In the genomic region with DNA sequence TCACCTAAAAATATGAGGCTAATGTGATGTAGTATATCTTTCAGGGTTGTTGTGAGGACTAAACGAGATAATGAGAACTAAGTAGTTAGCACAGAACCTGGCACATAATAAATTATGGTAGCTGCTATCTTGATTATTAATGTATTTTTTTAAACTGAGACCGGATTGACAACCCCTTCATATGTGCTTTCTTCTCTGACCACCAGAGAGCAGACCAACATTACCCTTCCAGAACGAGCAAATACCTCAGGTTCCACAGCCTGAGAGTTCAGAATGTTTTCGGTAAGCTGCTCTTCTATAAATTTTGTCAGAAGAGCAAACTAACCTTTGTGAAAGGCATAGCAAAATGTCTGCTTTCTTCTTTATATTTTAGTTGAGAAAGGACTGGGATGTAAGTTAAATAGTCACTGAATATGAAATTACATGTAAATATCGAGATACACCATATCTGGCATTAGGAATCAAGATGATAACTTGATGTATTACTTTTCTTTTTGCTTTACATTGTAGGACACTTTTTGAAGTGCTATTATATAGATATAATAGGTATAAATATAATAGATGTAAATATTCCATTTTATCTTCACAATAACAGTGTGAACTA, we compare ENCODE assay signal across 8 cellular contexts. TPM values are rescaled to one million over a fixed set of nuclear protein-coding genes. Genes with fewer than 3 reads are reported as not detected.
DNase-seq lines count a peak whose midpoint lies in the region; ATAC-seq and TF ChIP-seq lines count a peak whose summit lies in the region.

No MANE protein-coding gene starts in this region.

- DNase-seq in Caki2 (ENCODE audit: low read depth) (peak; percentile 30), GM13977 (ENCODE audit: low spot score) (no peak), NB4 (ENCODE audit: low read depth) (peak; percentile 64), glomerular endothelial cell (ENCODE audit: extremely low read depth, low read depth, low spot score) (peak; percentile 56)
- peak; percentile 54 for DNase-seq in activated CD8-positive, alpha-beta T cell treated with anti-CD3 and anti-CD28 coated beads for 36 hours
- no peak for DNase-seq in stimulated activated effector memory CD8-positive, alpha-beta T cell treated with anti-CD3 and anti-CD28 coated beads, Interleukin-12 subunit alpha, Interleukin-12 subunit beta, amount 100 ng/mL, for 72 hours (ENCODE audit: low spot score in 2 of 2)
- no peak for DNase-seq in activated T-helper 1 cell treated with anti-CD3 and anti-CD28 coated beads, Interleukin-12 subunit alpha, Interleukin-12 subunit beta, Interleukin-2, Interleukin-4 antibody, amounts not matched to agents 30 ng/mL and 10 ng/mL and 1 ng/mL, durations not matched to agents 14 hours and 24 hours and 36 hours (ENCODE audit: low spot score)

- CTCF ChIA-PET in activated CD8-positive, alpha-beta T cell treated with anti-CD3 and anti-CD28 coated beads for 36 hours (lab: Charles Lee): interaction anchor here (0.6 to 7.2 kb wide), 45 partner anchors 9 to 537 kb away, joined by 3 to 109 read pairs (median 6); partner anchors contain the start of genes AGBL3, AKR1B1, BPGM and CYREN

- no peak overlapping the region for H3K27ac Mint-ChIP-seq in activated CD8-positive, alpha-beta T cell treated with anti-CD3 and anti-CD28 coated beads for 36 hours
- no peak overlapping the region for H3K27ac Mint-ChIP-seq in stimulated activated effector memory CD8-positive, alpha-beta T cell treated with anti-CD3 and anti-CD28 coated beads, Interleukin-12 subunit alpha, Interleukin-12 subunit beta, amount 100 ng/mL, for 72 hours
- no peak overlapping the region for H3K27ac Mint-ChIP-seq in activated T-helper 1 cell treated with anti-CD3 and anti-CD28 coated beads, Interleukin-12 subunit alpha, Interleukin-12 subunit beta, Interleukin-2, Interleukin-4 antibody, amounts not matched to agents 30 ng/mL and 10 ng/mL and 1 ng/mL, durations not matched to agents 14 hours and 24 hours and 36 hours

- POLR2A ChIA-PET in activated CD8-positive, alpha-beta T cell treated with anti-CD3 and anti-CD28 coated beads for 36 hours (lab: Charles Lee): interaction anchor here (1.6 kb wide), 1 partner anchor 15 kb away, joined by 6 read pairs; no protein-coding TSS in a partner anchor

- no peak overlapping the region for H3K4me3 Mint-ChIP-seq in activated CD8-positive, alpha-beta T cell treated with anti-CD3 and anti-CD28 coated beads for 36 hours
- H3K4me3 Mint-ChIP-seq in stimulated activated effector memory CD8-positive, alpha-beta T cell treated with anti-CD3 and anti-CD28 coated beads, Interleukin-12 subunit alpha, Interleukin-12 subunit beta, amount 100 ng/mL, for 72 hours: no peak overlapping the region
- H3K4me3 Mint-ChIP-seq in activated T-helper 1 cell treated with anti-CD3 and anti-CD28 coated beads, Interleukin-12 subunit alpha, Interleukin-12 subunit beta, Interleukin-2, Interleukin-4 antibody, amounts not matched to agents 30 ng/mL and 10 ng/mL and 1 ng/mL, durations not matched to agents 14 hours and 24 hours and 36 hours: no peak overlapping the region

- in situ Hi-C loops in Caki2 (cut with HindIII; ENCODE audit: low pct_unique_long_range_greater_than_20kb, low sequenced_read_pairs): no loop called here
- in situ Hi-C loops in GM13977 (cut with MboI; ENCODE audit: low pct_unique_long_range_greater_than_20kb, low sequenced_read_pairs, unreplicated experiment): loop anchor here (10.0 kb wide), 1 partner anchor 312 kb away; no protein-coding TSS in a partner anchor

- no peaks in the 10 kb centered on the region for H3K9me3 Mint-ChIP-seq in activated CD8-positive, alpha-beta T cell treated with anti-CD3 and anti-CD28 coated beads for 36 hours
- peaks cover 4% of the 10 kb centered on the region for H3K9me3 Mint-ChIP-seq in stimulated activated effector memory CD8-positive, alpha-beta T cell treated with anti-CD3 and anti-CD28 coated beads, Interleukin-12 subunit alpha, Interleukin-12 subunit beta, amount 100 ng/mL, for 72 hours
- peaks cover 6% of the 10 kb centered on the region for H3K9me3 Mint-ChIP-seq in activated T-helper 1 cell treated with anti-CD3 and anti-CD28 coated beads, Interleukin-12 subunit alpha, Interleukin-12 subunit beta, Interleukin-2, Interleukin-4 antibody, amounts not matched to agents 30 ng/mL and 10 ng/mL and 1 ng/mL, durations not matched to agents 14 hours and 24 hours and 36 hours

- TF ChIP-seq POLR2A in NB4 (IDR thresholded peaks at IDR 0.05; ENCODE audit: extremely low read depth, insufficient read length): no peak

- peak; percentile 78 for ATAC-seq in activated CD8-positive, alpha-beta T cell treated with anti-CD3 and anti-CD28 coated beads for 36 hours
- peak; percentile 79 for ATAC-seq in stimulated activated effector memory CD8-positive, alpha-beta T cell treated with anti-CD3 and anti-CD28 coated beads, Interleukin-12 subunit alpha, Interleukin-12 subunit beta, amount 100 ng/mL, for 72 hours
- ATAC-seq in HG03025 (IDR thresholded peaks at IDR 0.05; ENCODE audit: low FRiP score, unreplicated experiment): no peak

- no peak overlapping the region for H3K4me3 ChIP-seq in NB4 (ENCODE audit: low read depth, low read length)

- peaks cover 29% of the 10 kb centered on the region for H3K4me1 Mint-ChIP-seq in activated CD8-positive, alpha-beta T cell treated with anti-CD3 and anti-CD28 coated beads for 36 hours (ENCODE audit: low read depth)
- H3K4me1 Mint-ChIP-seq in stimulated activated effector memory CD8-positive, alpha-beta T cell treated with anti-CD3 and anti-CD28 coated beads, Interleukin-12 subunit alpha, Interleukin-12 subunit beta, amount 100 ng/mL, for 72 hours: peaks cover 17% of the 10 kb centered on the region
- peaks cover 20% of the 10 kb centered on the region for H3K4me1 Mint-ChIP-seq in activated T-helper 1 cell treated with anti-CD3 and anti-CD28 coated beads, Interleukin-12 subunit alpha, Interleukin-12 subunit beta, Interleukin-2, Interleukin-4 antibody, amounts not matched to agents 30 ng/mL and 10 ng/mL and 1 ng/mL, durations not matched to agents 14 hours and 24 hours and 36 hours (ENCODE audit: low read depth)

- H3K36me3 Mint-ChIP-seq in activated CD8-positive, alpha-beta T cell treated with anti-CD3 and anti-CD28 coated beads for 36 hours (ENCODE audit: low read depth): no peaks in the 10 kb centered on the region
- H3K36me3 Mint-ChIP-seq in stimulated activated effector memory CD8-positive, alpha-beta T cell treated with anti-CD3 and anti-CD28 coated beads, Interleukin-12 subunit alpha, Interleukin-12 subunit beta, amount 100 ng/mL, for 72 hours: no peaks in the 10 kb centered on the region
- H3K36me3 Mint-ChIP-seq in activated T-helper 1 cell treated with anti-CD3 and anti-CD28 coated beads, Interleukin-12 subunit alpha, Interleukin-12 subunit beta, Interleukin-2, Interleukin-4 antibody, amounts not matched to agents 30 ng/mL and 10 ng/mL and 1 ng/mL, durations not matched to agents 14 hours and 24 hours and 36 hours (ENCODE audit: low read depth): peaks cover 5% of the 10 kb centered on the region

- H3K27me3 Mint-ChIP-seq in activated CD8-positive, alpha-beta T cell treated with anti-CD3 and anti-CD28 coated beads for 36 hours: peaks cover 14% of the 10 kb centered on the region
- peaks cover 5% of the 10 kb centered on the region for H3K27me3 Mint-ChIP-seq in activated T-helper 1 cell treated with anti-CD3 and anti-CD28 coated beads, Interleukin-12 subunit alpha, Interleukin-12 subunit beta, Interleukin-2, Interleukin-4 antibody, amounts not matched to agents 30 ng/mL and 10 ng/mL and 1 ng/mL, durations not matched to agents 14 hours and 24 hours and 36 hours (ENCODE audit: insufficient read depth)

- TF ChIP-seq CTCF in GM13977 (IDR thresholded peaks at IDR 0.05; ENCODE audit: extremely low read depth, insufficient read depth, missing control alignments) (peak; percentile 68), NB4 (IDR thresholded peaks at IDR 0.05; ENCODE audit: low read depth, low read length) (peak; percentile 61)
- peak; percentile 73 for TF ChIP-seq CTCF in activated CD8-positive, alpha-beta T cell treated with anti-CD3 and anti-CD28 coated beads for 36 hours (IDR thresholded peaks at IDR 0.05)

- intact Hi-C loops in activated CD8-positive, alpha-beta T cell treated with anti-CD3 and anti-CD28 coated beads for 36 hours (cut with micrococcal nuclease): loop anchor here (2.0 to 5.0 kb wide), 3 partner anchors 68 to 319 kb away; no protein-coding TSS in a partner anchor
- intact Hi-C loops in activated T-helper 1 cell treated with anti-CD3 and anti-CD28 coated beads, Interleukin-12 subunit alpha, Interleukin-12 subunit beta, Interleukin-2, Interleukin-4 antibody, amounts not matched to agents 30 ng/mL and 10 ng/mL and 1 ng/mL, durations not matched to agents 14 hours and 24 hours and 36 hours (cut with micrococcal nuclease): loop anchor here (1.0 kb wide), 4 partner anchors 68 to 321 kb away; no protein-coding TSS in a partner anchor

RNA-seq across cellular contexts. Expression of gene BPGM, which starts 13.6 kb away (rescaled TPM):
- 3.3 and 9.4 TPM in 2 replicates for total RNA-seq in Caki2 (2014; rRNA removed; shearing (Covaris generic); ENCODE audit: low replicate concordance)
- 10 to 100 TPM; 11.2 to 12.4 TPM for total RNA-seq in activated CD8-positive, alpha-beta T cell treated with anti-CD3 and anti-CD28 coated beads for 36 hours
- total RNA-seq in glomerular endothelial cell: 12.4 and 23.7 TPM in 2 replicates
- 23.8 and 25.3 TPM in 2 replicates for total RNA-seq in activated T-helper 1 cell treated with anti-CD3 and anti-CD28 coated beads, Interleukin-12 subunit alpha, Interleukin-12 subunit beta, Interleukin-2, Interleukin-4 antibody, amounts not matched to agents 30 ng/mL and 10 ng/mL and 1 ng/mL, durations not matched to agents 14 hours and 24 hours and 36 hours

Comparison
In these comparisons a context has a peak if more than half of its experiments do, and no peak if none do; other contexts are left out.
1. DNase-seq: peak in Caki2 (single experiment), NB4 (single experiment), activated CD8-positive, alpha-beta T cell treated with anti-CD3 and anti-CD28 coated beads for 36 hours (single experiment) and glomerular endothelial cell (single experiment); none in GM13977 (single experiment), stimulated activated effector memory CD8-positive, alpha-beta T cell treated with anti-CD3 and anti-CD28 coated beads, Interleukin-12 subunit alpha, Interleukin-12 subunit beta, amount 100 ng/mL, for 72 hours (0 of 2) and activated T-helper 1 cell treated with anti-CD3 and anti-CD28 coated beads, Interleukin-12 subunit alpha, Interleukin-12 subunit beta, Interleukin-2, Interleukin-4 antibody, amounts not matched to agents 30 ng/mL and 10 ng/mL and 1 ng/mL, durations not matched to agents 14 hours and 24 hours and 36 hours (single experiment).
2. Peak in every context shown above with its lines, with median percentiles within 50 percentile points of each other: CTCF ChIP-seq.